9 cellular contexts compared by ENCODE assay signal in genomic region chr5:141477169-141477568, GRCh38. TPM values are rescaled to one million over a fixed set of nuclear protein-coding genes. Genes with fewer than 3 reads are reported as not detected.
DNase-seq lines count a peak whose midpoint lies in the region; ATAC-seq, FAIRE-seq and TF ChIP-seq lines count a peak whose summit lies in the region.
"Had no signal": no experiment of that assay in that cellular context is flagged by ENCODE, and none has a peak within 500 bp of the region (broad histone marks: within the 10 kb centered on the region; RNA-seq: fewer than 3 reads in every experiment).

No MANE protein-coding gene starts in this region.

- no peak for ATAC-seq in CD4-positive, alpha-beta T cell (ENCODE audit: poor library complexity)
- ATAC-seq in GM18861 (IDR thresholded peaks at IDR 0.05; ENCODE audit: unreplicated experiment): no peak
- ATAC-seq in HG03469 (IDR thresholded peaks at IDR 0.05; ENCODE audit: unreplicated experiment): no peak

- H3K36me3 Mint-ChIP-seq in CD4-positive, alpha-beta T cell (ENCODE audit: low read depth): no peaks in the 10 kb centered on the region
- peaks cover 27% of the 10 kb centered on the region for H3K36me3 Mint-ChIP-seq in endothelial cell (ENCODE audit: low read depth, unreplicated experiment)

- CTCF ChIA-PET in CD4-positive, alpha-beta T cell (lab: Charles Lee): no interaction called here

- H3K4me1 ChIP-seq in OCI-LY1 (ENCODE audit: insufficient read depth, low read length, severe bottlenecking): peaks cover 31% of the 10 kb centered on the region
- peaks cover 35% of the 10 kb centered on the region for H3K4me1 ChIP-seq in osteoblast (ENCODE audit: insufficient read depth, low read length)

- H3K27me3 ChIP-seq in CD4-positive, alpha-beta T cell (ENCODE audit: control insufficient read depth, insufficient read depth, low read length): peaks cover 71% of the 10 kb centered on the region
- H3K27me3 ChIP-seq in OCI-LY1 (ENCODE audit: insufficient read depth, low read length) (peaks cover 9% of the 10 kb centered on the region; the same call in 1 of the 2 replicates), osteoblast (ENCODE audit: insufficient read depth, low read length) (no peaks in the 10 kb centered on the region)

- no peaks in the 10 kb centered on the region for H3K36me3 ChIP-seq in OCI-LY1 (ENCODE audit: insufficient read depth, low read length)
- H3K36me3 ChIP-seq in osteoblast (ENCODE audit: insufficient read depth, low read length): no peaks in the 10 kb centered on the region

- peak overlapping the region; percentile 79 for H3K4me3 Mint-ChIP-seq in CD4-positive, alpha-beta T cell
- peak overlapping the region; percentile 96 for H3K4me3 Mint-ChIP-seq in endothelial cell (ENCODE audit: unreplicated experiment)

- intact Hi-C loops in CD4-positive, alpha-beta T cell (cut with DNase I, micrococcal nuclease): no loop called here

- no peak overlapping the region for H2AFZ ChIP-seq in OCI-LY1 (ENCODE audit: low read length)
- peak overlapping the region; percentile 46 for H2AFZ ChIP-seq in osteoblast (ENCODE audit: low read length)

- no peaks in the 10 kb centered on the region for H4K20me1 ChIP-seq in OCI-LY1 (ENCODE audit: insufficient read depth, low read length)
- peaks cover 37% of the 10 kb centered on the region for H4K20me1 ChIP-seq in osteoblast (ENCODE audit: insufficient read depth, low read length)

- POLR2A ChIA-PET in CD4-positive, alpha-beta T cell (lab: Charles Lee): no interaction called here

- no peak overlapping the region for H3K27ac ChIP-seq in CD4-positive, alpha-beta T cell (ENCODE audit: low read depth, low read length)
- no peak overlapping the region for H3K27ac ChIP-seq in OCI-LY1 (ENCODE audit: low read depth, low read length, poor library complexity, severe bottlenecking)
- peak overlapping the region; percentile 78 for H3K27ac ChIP-seq in osteoblast (ENCODE audit: low read depth, low read length)

- no peak for FAIRE-seq in D721Med (lab: Jason Lieb, UNC)

- no peaks in the 10 kb centered on the region for H3K9me3 ChIP-seq in CD4-positive, alpha-beta T cell (ENCODE audit: control insufficient read depth, low read length)
- H3K9me3 ChIP-seq in OCI-LY1 (ENCODE audit: low read length): no peaks in the 10 kb centered on the region
- H3K9me3 ChIP-seq in osteoblast (ENCODE audit: low read depth, low read length): no peaks in the 10 kb centered on the region

- H3K4me3 ChIP-seq in OCI-LY1 (ENCODE audit: low read depth, low read length, poor library complexity, severe bottlenecking) (peak overlapping the region; percentile 60), osteoblast (ENCODE audit: insufficient read depth, low read length) (peak overlapping the region; percentile 77)

- no peak overlapping the region for H3K27ac Mint-ChIP-seq in CD4-positive, alpha-beta T cell
- H3K27ac Mint-ChIP-seq in endothelial cell (ENCODE audit: unreplicated experiment): no peak overlapping the region

- DNase-seq in CD4-positive, alpha-beta T cell: no peak
- DNase-seq in endothelial cell (ENCODE audit: low spot score) (no peak), osteoblast (ENCODE audit: insufficient read length, low spot score, missing footprints) (peak; percentile 54), D721Med (ENCODE audit: insufficient read length, low spot score) (no peak), kidney tubule cell (ENCODE audit: low spot score) (no peak)
- DNase-seq: NCI-H2107 had no signal

- TF ChIP-seq CTCF in CD4-positive, alpha-beta T cell (IDR thresholded peaks at IDR 0.05): no peak
- no peak for TF ChIP-seq CTCF in OCI-LY1 (IDR thresholded peaks at IDR 0.05; ENCODE audit: low read length)
- TF ChIP-seq CTCF in endothelial cell (IDR thresholded peaks at IDR 0.05; ENCODE audit: unreplicated experiment): no peak
- TF ChIP-seq CTCF in osteoblast (IDR thresholded peaks at IDR 0.05; ENCODE audit: extremely low read depth, low read depth, low read length): no peak
- TF ChIP-seq CTCF in D721Med (IDR thresholded peaks at IDR 0.05; ENCODE audit: insufficient read depth, missing control alignments): no peak

- peak overlapping the region; percentile 83 for H3K4me2 ChIP-seq in OCI-LY1 (ENCODE audit: low read length)
- H3K4me2 ChIP-seq in osteoblast (ENCODE audit: insufficient read depth, low read length): peak overlapping the region; percentile 93

- peaks cover 36% of the 10 kb centered on the region for H3K4me1 Mint-ChIP-seq in CD4-positive, alpha-beta T cell (ENCODE audit: low read depth)
- H3K4me1 Mint-ChIP-seq in endothelial cell (ENCODE audit: unreplicated experiment): peaks cover 31% of the 10 kb centered on the region

- H3F3A ChIP-seq in OCI-LY1 (ENCODE audit: insufficient read depth, low read length): no peaks in the 10 kb centered on the region

- no peaks in the 10 kb centered on the region for H3K9me3 Mint-ChIP-seq in CD4-positive, alpha-beta T cell
- no peaks in the 10 kb centered on the region for H3K9me3 Mint-ChIP-seq in endothelial cell (ENCODE audit: unreplicated experiment)

- no peaks in the 10 kb centered on the region for H3K79me2 ChIP-seq in OCI-LY1 (ENCODE audit: insufficient read depth, low read length)
- H3K79me2 ChIP-seq in osteoblast (ENCODE audit: insufficient read depth, low read length): peaks cover 46% of the 10 kb centered on the region

- H3K9ac ChIP-seq in OCI-LY1 (ENCODE audit: low read length): no peak overlapping the region

- peaks cover 75% of the 10 kb centered on the region for H3K27me3 Mint-ChIP-seq in CD4-positive, alpha-beta T cell
- H3K27me3 Mint-ChIP-seq in endothelial cell (ENCODE audit: unreplicated experiment): peaks cover 2% of the 10 kb centered on the region

- H3K9me2 ChIP-seq in OCI-LY1 (ENCODE audit: low read depth, low read length): no peaks in the 10 kb centered on the region

RNA-seq across cellular contexts. Expression of gene PCDHGC3, which starts 1.4 kb away (rescaled TPM):
- total RNA-seq in CD4-positive, alpha-beta T cell: not detected
- 68.2 TPM for total RNA-seq in endothelial cell (ENCODE audit: unreplicated experiment)
- total RNA-seq in osteoblast: 59.4 and 91.3 TPM in 2 replicates

RNA-seq across cellular contexts. Expression of gene PCDHGC4, which starts 7.7 kb away (rescaled TPM):
- not detected for total RNA-seq in CD4-positive, alpha-beta T cell
- total RNA-seq in endothelial cell (ENCODE audit: unreplicated experiment): 3.5 TPM
- total RNA-seq in osteoblast: 2.9 and 3.8 TPM in 2 replicates

RNA-seq across cellular contexts. Expression of gene PCDHGC5, which starts 11.7 kb away (rescaled TPM):
- total RNA-seq in CD4-positive, alpha-beta T cell: not detected
- 2.9 TPM for total RNA-seq in endothelial cell (ENCODE audit: unreplicated experiment)
- total RNA-seq in osteoblast: 3.6 and 5.3 TPM in 2 replicates

RNA-seq across cellular contexts. Expression of gene PCDHGA12, which starts 46.9 kb away (rescaled TPM):
- not detected for total RNA-seq in CD4-positive, alpha-beta T cell
- 3.8 TPM for total RNA-seq in endothelial cell (ENCODE audit: unreplicated experiment)
- 20.6 and 33.6 TPM in 2 replicates for total RNA-seq in osteoblast

RNA-seq across cellular contexts. Expression of gene PCDHGA11, which starts 56.3 kb away (rescaled TPM):
- not detected for total RNA-seq in CD4-positive, alpha-beta T cell
- 10.8 TPM for total RNA-seq in endothelial cell (ENCODE audit: unreplicated experiment)
- 12.3 and 16.5 TPM in 2 replicates for total RNA-seq in osteoblast

Comparison
In these comparisons a context has a peak if more than half of its experiments do, and no peak if none do; other contexts are left out.
1. RNA of gene PCDHGC3, which starts 1.4 kb away (total RNA-seq): 68.2 TPM in endothelial cell (single experiment) and 59.4 to 91.3 TPM in osteoblast; not detected in CD4-positive, alpha-beta T cell; every median in the first group is over 10 times any median in the second.